Comparison of ENCODE assay signal across 2 cellular contexts in the genomic region with DNA sequence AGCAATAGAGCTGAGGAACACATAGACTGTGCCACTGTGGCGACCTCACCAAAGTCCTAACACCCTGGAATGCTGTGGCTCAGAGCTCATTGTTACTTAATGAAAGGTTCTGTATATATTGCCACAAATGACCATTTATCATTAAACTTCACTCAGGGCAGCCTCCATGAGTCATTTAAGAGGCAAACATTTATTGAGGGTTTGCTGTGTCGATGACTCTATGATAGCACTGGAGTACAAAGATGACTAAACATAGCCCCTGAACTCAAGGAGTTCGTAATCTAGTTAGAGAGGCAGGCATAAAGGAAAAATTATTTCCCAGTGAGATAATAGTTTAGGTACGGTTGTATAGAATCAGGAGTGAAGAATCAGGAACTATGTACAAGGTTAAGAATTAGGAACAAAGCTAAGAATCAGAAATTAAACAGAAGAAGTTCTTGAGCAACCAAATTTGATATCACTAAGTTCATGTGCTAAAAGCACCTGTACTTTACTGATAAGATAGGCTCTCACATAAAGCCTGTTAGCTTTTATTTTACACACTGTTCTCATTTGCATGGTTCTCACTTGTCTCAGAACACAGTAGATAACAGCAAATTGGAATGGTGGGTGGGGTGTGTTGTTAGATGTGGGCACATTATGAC.
A peak's percentile ranks its signal among the peaks of the same experiment; 100 is the strongest.
TF ChIP-seq lines count a peak whose summit lies in the region.

No MANE protein-coding gene starts in this region.

TF ChIP-seq in HEK293, 187 proteins besides CTCF, POLR2A, EP300 and RAD21 (continues in another document):
- TF ChIP-seq, protein P1, sequence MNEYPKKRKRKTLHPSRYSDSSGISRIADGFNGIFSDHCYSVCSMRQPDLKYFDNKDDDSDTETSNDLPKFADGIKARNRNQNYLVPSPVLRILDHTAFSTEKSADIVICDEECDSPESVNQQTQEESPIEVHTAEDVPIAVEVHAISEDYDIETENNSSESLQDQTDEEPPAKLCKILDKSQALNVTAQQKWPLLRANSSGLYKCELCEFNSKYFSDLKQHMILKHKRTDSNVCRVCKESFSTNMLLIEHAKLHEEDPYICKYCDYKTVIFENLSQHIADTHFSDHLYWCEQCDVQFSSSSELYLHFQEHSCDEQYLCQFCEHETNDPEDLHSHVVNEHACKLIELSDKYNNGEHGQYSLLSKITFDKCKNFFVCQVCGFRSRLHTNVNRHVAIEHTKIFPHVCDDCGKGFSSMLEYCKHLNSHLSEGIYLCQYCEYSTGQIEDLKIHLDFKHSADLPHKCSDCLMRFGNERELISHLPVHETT (tag by site-specific recombination; IDR thresholded peaks at IDR 0.05): 0 out of 2 replicates have a peak, but pooled peaks have one; percentile 41
- no peak for TF ChIP-seq BCL11B (tag by site-specific recombination; IDR thresholded peaks at IDR 0.05; ENCODE audit: low read depth)
- no peak for TF ChIP-seq ZBTB7A (tag by site-specific recombination; IDR thresholded peaks at IDR 0.05; ENCODE audit: low read depth)
- peak; percentile 65; the same call in 1 of the 2 replicates for TF ChIP-seq ZNF184 (tag by site-specific recombination; IDR thresholded peaks at IDR 0.05)
- TF ChIP-seq, protein P2, sequence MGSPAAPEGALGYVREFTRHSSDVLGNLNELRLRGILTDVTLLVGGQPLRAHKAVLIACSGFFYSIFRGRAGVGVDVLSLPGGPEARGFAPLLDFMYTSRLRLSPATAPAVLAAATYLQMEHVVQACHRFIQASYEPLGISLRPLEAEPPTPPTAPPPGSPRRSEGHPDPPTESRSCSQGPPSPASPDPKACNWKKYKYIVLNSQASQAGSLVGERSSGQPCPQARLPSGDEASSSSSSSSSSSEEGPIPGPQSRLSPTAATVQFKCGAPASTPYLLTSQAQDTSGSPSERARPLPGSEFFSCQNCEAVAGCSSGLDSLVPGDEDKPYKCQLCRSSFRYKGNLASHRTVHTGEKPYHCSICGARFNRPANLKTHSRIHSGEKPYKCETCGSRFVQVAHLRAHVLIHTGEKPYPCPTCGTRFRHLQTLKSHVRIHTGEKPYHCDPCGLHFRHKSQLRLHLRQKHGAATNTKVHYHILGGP (tag by site-specific recombination; IDR thresholded peaks at IDR 0.05): no peak
- TF ChIP-seq SP3 (tag by site-specific recombination; IDR thresholded peaks at IDR 0.05): peak; percentile 28; the same call in 1 of the 2 replicates
- TF ChIP-seq, protein P3, sequence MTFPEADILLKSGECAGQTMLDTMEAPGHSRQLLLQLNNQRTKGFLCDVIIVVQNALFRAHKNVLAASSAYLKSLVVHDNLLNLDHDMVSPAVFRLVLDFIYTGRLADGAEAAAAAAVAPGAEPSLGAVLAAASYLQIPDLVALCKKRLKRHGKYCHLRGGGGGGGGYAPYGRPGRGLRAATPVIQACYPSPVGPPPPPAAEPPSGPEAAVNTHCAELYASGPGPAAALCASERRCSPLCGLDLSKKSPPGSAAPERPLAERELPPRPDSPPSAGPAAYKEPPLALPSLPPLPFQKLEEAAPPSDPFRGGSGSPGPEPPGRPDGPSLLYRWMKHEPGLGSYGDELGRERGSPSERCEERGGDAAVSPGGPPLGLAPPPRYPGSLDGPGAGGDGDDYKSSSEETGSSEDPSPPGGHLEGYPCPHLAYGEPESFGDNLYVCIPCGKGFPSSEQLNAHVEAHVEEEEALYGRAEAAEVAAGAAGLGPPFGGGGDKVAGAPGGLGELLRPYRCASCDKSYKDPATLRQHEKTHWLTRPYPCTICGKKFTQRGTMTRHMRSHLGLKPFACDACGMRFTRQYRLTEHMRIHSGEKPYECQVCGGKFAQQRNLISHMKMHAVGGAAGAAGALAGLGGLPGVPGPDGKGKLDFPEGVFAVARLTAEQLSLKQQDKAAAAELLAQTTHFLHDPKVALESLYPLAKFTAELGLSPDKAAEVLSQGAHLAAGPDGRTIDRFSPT (tag by site-specific recombination; IDR thresholded peaks at IDR 0.05): peak; percentile 59
- TF ChIP-seq ZNF621 (tag by site-specific recombination; IDR thresholded peaks at IDR 0.05): no peak
- 0 out of 2 replicates have a peak, but pooled peaks have one; percentile 44 for TF ChIP-seq MEIS1 (CRISPR knock-in tag; IDR thresholded peaks at IDR 0.05; ENCODE audit: borderline replicate concordance)
- TF ChIP-seq, protein P4, sequence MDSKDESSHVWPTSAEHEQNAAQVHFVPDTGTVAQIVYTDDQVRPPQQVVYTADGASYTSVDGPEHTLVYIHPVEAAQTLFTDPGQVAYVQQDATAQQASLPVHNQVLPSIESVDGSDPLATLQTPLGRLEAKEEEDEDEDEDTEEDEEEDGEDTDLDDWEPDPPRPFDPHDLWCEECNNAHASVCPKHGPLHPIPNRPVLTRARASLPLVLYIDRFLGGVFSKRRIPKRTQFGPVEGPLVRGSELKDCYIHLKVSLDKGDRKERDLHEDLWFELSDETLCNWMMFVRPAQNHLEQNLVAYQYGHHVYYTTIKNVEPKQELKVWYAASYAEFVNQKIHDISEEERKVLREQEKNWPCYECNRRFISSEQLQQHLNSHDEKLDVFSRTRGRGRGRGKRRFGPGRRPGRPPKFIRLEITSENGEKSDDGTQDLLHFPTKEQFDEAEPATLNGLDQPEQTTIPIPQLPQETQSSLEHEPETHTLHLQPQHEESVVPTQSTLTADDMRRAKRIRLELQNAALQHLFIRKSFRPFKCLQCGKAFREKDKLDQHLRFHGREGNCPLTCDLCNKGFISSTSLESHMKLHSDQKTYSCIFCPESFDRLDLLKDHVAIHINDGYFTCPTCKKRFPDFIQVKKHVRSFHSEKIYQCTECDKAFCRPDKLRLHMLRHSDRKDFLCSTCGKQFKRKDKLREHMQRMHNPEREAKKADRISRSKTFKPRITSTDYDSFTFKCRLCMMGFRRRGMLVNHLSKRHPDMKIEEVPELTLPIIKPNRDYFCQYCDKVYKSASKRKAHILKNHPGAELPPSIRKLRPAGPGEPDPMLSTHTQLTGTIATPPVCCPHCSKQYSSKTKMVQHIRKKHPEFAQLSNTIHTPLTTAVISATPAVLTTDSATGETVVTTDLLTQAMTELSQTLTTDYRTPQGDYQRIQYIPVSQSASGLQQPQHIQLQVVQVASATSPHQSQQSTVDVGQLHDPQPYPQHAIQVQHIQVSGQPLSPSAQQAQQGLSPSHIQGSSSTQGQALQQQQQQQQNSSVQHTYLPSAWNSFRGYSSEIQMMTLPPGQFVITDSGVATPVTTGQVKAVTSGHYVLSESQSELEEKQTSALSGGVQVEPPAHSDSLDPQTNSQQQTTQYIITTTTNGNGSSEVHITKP (tag by site-specific recombination; IDR thresholded peaks at IDR 0.05): 0 out of 2 replicates have a peak, but pooled peaks have one; percentile 8
- no peak for TF ChIP-seq ZNF837 (tag by site-specific recombination; IDR thresholded peaks at IDR 0.05)
- peak; percentile 49; the same call in 1 of the 2 replicates for TF ChIP-seq ZNF600 (tag by site-specific recombination; IDR thresholded peaks at IDR 0.05)
- TF ChIP-seq ZNF629 (tag by site-specific recombination; IDR thresholded peaks at IDR 0.05): peak; percentile 77
- TF ChIP-seq KLF9 (tag by site-specific recombination; IDR thresholded peaks at IDR 0.05; ENCODE audit: low read depth): no peak

TF ChIP-seq in SK-N-SH, 30 proteins besides CTCF, POLR2A, EP300 and RAD21 (continued from another document):
- peak; percentile 58; the same call in 1 of the 2 replicates for TF ChIP-seq POLR2AphosphoS5 (IDR thresholded peaks at IDR 0.05; ENCODE audit: low read depth, low read length)
- no peak for TF ChIP-seq RFX5 (IDR thresholded peaks at IDR 0.05; ENCODE audit: low read length)
- TF ChIP-seq RXRA (IDR thresholded peaks at IDR 0.05; ENCODE audit: borderline replicate concordance, low read depth): peak; percentile 76
- TF ChIP-seq NRF1 (IDR thresholded peaks at IDR 0.05; ENCODE audit: low read depth, low read length): no peak
- TF ChIP-seq TEAD4 (IDR thresholded peaks at IDR 0.05; ENCODE audit: borderline replicate concordance, insufficient read depth): peak; percentile 76; the same call in 1 of the 2 replicates
- no peak for TF ChIP-seq EZH2phosphoT487 (IDR thresholded peaks at IDR 0.05; ENCODE audit: borderline replicate concordance, low read depth)
- TF ChIP-seq, protein P5, sequence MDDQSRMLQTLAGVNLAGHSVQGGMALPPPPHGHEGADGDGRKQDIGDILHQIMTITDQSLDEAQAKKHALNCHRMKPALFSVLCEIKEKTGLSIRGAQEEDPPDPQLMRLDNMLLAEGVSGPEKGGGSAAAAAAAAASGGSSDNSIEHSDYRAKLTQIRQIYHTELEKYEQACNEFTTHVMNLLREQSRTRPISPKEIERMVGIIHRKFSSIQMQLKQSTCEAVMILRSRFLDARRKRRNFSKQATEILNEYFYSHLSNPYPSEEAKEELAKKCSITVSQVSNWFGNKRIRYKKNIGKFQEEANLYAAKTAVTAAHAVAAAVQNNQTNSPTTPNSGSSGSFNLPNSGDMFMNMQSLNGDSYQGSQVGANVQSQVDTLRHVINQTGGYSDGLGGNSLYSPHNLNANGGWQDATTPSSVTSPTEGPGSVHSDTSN (IDR thresholded peaks at IDR 0.05): peak; percentile 97
- TF ChIP-seq MEF2A (IDR thresholded peaks at IDR 0.05; ENCODE audit: borderline replicate concordance, low read depth): peak; percentile 21; the same call in 1 of the 2 replicates
- no peak for TF ChIP-seq ELF1 (IDR thresholded peaks at IDR 0.05)
- TF ChIP-seq FOXJ3 (CRISPR knock-in tag; IDR thresholded peaks at IDR 0.05): no peak
- TF ChIP-seq SMC3 (IDR thresholded peaks at IDR 0.05; ENCODE audit: low read depth, low read length): no peak
- peak; percentile 95 for TF ChIP-seq JUND (IDR thresholded peaks at IDR 0.05)
- TF ChIP-seq, protein P6, sequence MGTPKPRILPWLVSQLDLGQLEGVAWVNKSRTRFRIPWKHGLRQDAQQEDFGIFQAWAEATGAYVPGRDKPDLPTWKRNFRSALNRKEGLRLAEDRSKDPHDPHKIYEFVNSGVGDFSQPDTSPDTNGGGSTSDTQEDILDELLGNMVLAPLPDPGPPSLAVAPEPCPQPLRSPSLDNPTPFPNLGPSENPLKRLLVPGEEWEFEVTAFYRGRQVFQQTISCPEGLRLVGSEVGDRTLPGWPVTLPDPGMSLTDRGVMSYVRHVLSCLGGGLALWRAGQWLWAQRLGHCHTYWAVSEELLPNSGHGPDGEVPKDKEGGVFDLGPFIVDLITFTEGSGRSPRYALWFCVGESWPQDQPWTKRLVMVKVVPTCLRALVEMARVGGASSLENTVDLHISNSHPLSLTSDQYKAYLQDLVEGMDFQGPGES (IDR thresholded peaks at IDR 0.05; ENCODE audit: low read depth, low read length): no peak
